In genomic region chr7:140898794-140899548, GRCh38 we compare ENCODE assay signal across 16 cellular contexts. TPM values are rescaled to one million over a fixed set of nuclear protein-coding genes. Genes with fewer than 3 reads are reported as not detected.
DNase-seq lines count a peak whose midpoint lies in the region; ATAC-seq and TF ChIP-seq lines count a peak whose summit lies in the region.
"Had no signal": no experiment of that assay in that cellular context is flagged by ENCODE, and none has a peak within 500 bp of the region (broad histone marks: within the 10 kb centered on the region; RNA-seq: fewer than 3 reads in every experiment).

No MANE protein-coding gene starts in this region.

- H3K9me3 ChIP-seq in OCI-LY3 (ENCODE audit: insufficient read depth, low read length), result peaks cover 9% of the 10 kb centered on the region; the same call in 1 of the 2 replicates
- H3K9me3 ChIP-seq: mucosa of descending colon, thyroid gland had no signal

- H4K20me1 ChIP-seq in OCI-LY3 (ENCODE audit: insufficient read depth, low read length), result peaks cover 23% of the 10 kb centered on the region; the same call in 1 of the 2 replicates

- H3K4me1 ChIP-seq in OCI-LY3 (ENCODE audit: low read length), result peaks cover 49% of the 10 kb centered on the region

- no peak overlapping the region for H3K9ac ChIP-seq in OCI-LY3 (ENCODE audit: low read length)

- DNase-seq in DMS53 treated with DMSO at 0.1 percent for 48 hours (lab: John Stamatoyannopoulos, UW; ENCODE audit: unreplicated experiment) (peak; percentile 29), ELR (ENCODE audit: low read depth) (peak; percentile 59), glutamatergic neuron (no peak), cerebellar nuclear complex (lab: John Stamatoyannopoulos, UW) (no peak), hippocampal formation (lab: John Stamatoyannopoulos, UW) (no peak)
- DNase-seq: activated CD4-positive, alpha-beta T cell treated with anti-CD3 and anti-CD28 coated beads for 48 hours; activated naive CD4-positive, alpha-beta T cell treated with anti-CD3 and anti-CD28 coated beads, Interleukin-2, amount 50 U/mL, for 16 hours; left colon; mucosa of descending colon; T1000; thyroid gland had no signal

- no peak for ATAC-seq in GM21367 (IDR thresholded peaks at IDR 0.05; ENCODE audit: unreplicated experiment)
- ATAC-seq: left colon, mucosa of descending colon had no signal

- H3K27ac Mint-ChIP-seq in glutamatergic neuron (ENCODE audit: unreplicated experiment), result peak overlapping the region; percentile 62

- H3K4me1 Mint-ChIP-seq in glutamatergic neuron (ENCODE audit: low read depth, unreplicated experiment), result peaks cover 12% of the 10 kb centered on the region

- peaks cover 76% of the 10 kb centered on the region for H3K79me2 ChIP-seq in OCI-LY3 (ENCODE audit: low read length)

- H2AFZ ChIP-seq in OCI-LY3 (ENCODE audit: low read depth, low read length), result no peak overlapping the region
- H2AFZ ChIP-seq: hepatocyte had no signal

- TF ChIP-seq CTCF in OCI-LY3 (IDR thresholded peaks at IDR 0.05; ENCODE audit: low read depth, low read length), result no peak
- TF ChIP-seq CTCF in glutamatergic neuron (IDR thresholded peaks at IDR 0.05; ENCODE audit: partially characterized antibody, unreplicated experiment), result no peak

- peaks cover 15% of the 10 kb centered on the region for H3K36me3 ChIP-seq in OCI-LY3 (replicated peaks; ENCODE audit: low read depth, low read length)
- H3K36me3 ChIP-seq: cardiac muscle cell, thyroid gland had no signal

- no peak overlapping the region for H3K27ac ChIP-seq in OCI-LY3 (ENCODE audit: low read length)
- H3K27ac ChIP-seq: C4-2B, hepatocyte, thyroid gland had no signal

- 0 out of 2 replicates have a peak overlapping the region, but pooled peaks have one; percentile 4 for H3K4me2 ChIP-seq in OCI-LY3 (ENCODE audit: low read length)
- H3K4me2 ChIP-seq: hepatocyte had no signal

- H3K4me3 ChIP-seq in OCI-LY3 (ENCODE audit: low read length), result no peak overlapping the region
- H3K4me3 ChIP-seq: cardiac muscle cell, hepatocyte, mucosa of descending colon, thyroid gland had no signal

- peaks cover 13% of the 10 kb centered on the region for H3K36me3 Mint-ChIP-seq in glutamatergic neuron (ENCODE audit: unreplicated experiment)

- H3K4me3 Mint-ChIP-seq in glutamatergic neuron (ENCODE audit: unreplicated experiment), result no peak overlapping the region

- no peaks in the 10 kb centered on the region for H3K27me3 ChIP-seq in OCI-LY3 (ENCODE audit: low read depth, low read length)
- H3K27me3 ChIP-seq: cardiac muscle cell, hepatocyte, thyroid gland had no signal

- H3K9me3 Mint-ChIP-seq in glutamatergic neuron (ENCODE audit: unreplicated experiment), result no peaks in the 10 kb centered on the region

- H3K27me3 Mint-ChIP-seq in glutamatergic neuron (ENCODE audit: unreplicated experiment), result no peaks in the 10 kb centered on the region

RNA-seq across cellular contexts. Expression of gene BRAF, which starts 25.8 kb away (rescaled TPM):
- total RNA-seq in glutamatergic neuron (ENCODE audit: unreplicated experiment), result 40.9 TPM

Comparison
In these comparisons a context has a peak if more than half of its experiments do, and no peak if none do; other contexts are left out.
1. DNase-seq: peak in DMS53 treated with DMSO at 0.1 percent for 48 hours (single experiment) and ELR (single experiment); none in glutamatergic neuron (single experiment), cerebellar nuclear complex (0 of 2) and hippocampal formation (0 of 2).